Comparison of ENCODE assay signal across 1 cellular context in genomic region chr4:153238146-153238919, GRCh38.
TF ChIP-seq lines count a peak whose summit lies in the region.

No MANE protein-coding gene starts in this region.

TF ChIP-seq in WTC11, 78 proteins besides CTCF, POLR2A, EP300 and RAD21 (continued from another document):
- TF ChIP-seq AFF4 (CRISPR knock-in tag; IDR thresholded peaks at IDR 0.05; ENCODE audit: borderline replicate concordance) (no peak), ZNF671 (CRISPR knock-in tag; IDR thresholded peaks at IDR 0.05) (no peak), SP1 (CRISPR knock-in tag; conservative IDR thresholded peaks at IDR 0.05) (no peak), SMAD4 (CRISPR knock-in tag; IDR thresholded peaks at IDR 0.05) (no peak)
TF ChIP-seq in WTC11: peak in this region for 0.
